1 cellular context compared by ENCODE assay signal in the genomic region with DNA sequence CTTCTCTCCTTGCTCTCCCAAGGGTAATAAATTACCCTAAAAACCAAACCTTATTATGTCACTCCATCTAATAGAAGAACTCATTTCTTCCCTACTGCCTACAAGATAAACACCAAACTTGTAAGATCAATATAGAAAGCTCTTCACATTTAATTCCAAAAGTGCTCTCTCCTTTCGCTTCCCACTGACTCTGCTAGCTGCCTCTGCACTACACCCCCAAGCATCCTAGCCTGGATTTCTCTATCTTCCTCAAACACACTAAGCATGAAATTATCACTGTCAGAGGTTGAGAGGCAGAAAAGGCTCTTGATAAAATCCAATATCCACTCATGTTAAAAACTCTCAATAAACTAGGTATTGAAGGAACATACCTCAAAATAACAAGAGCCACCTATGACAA.
TF ChIP-seq lines count a peak whose summit lies in the region.

No MANE protein-coding gene starts in this region.

TF ChIP-seq in H1, 55 proteins besides CTCF, POLR2A, EP300 and RAD21 (continued from another document):
- TF ChIP-seq, protein P1, sequence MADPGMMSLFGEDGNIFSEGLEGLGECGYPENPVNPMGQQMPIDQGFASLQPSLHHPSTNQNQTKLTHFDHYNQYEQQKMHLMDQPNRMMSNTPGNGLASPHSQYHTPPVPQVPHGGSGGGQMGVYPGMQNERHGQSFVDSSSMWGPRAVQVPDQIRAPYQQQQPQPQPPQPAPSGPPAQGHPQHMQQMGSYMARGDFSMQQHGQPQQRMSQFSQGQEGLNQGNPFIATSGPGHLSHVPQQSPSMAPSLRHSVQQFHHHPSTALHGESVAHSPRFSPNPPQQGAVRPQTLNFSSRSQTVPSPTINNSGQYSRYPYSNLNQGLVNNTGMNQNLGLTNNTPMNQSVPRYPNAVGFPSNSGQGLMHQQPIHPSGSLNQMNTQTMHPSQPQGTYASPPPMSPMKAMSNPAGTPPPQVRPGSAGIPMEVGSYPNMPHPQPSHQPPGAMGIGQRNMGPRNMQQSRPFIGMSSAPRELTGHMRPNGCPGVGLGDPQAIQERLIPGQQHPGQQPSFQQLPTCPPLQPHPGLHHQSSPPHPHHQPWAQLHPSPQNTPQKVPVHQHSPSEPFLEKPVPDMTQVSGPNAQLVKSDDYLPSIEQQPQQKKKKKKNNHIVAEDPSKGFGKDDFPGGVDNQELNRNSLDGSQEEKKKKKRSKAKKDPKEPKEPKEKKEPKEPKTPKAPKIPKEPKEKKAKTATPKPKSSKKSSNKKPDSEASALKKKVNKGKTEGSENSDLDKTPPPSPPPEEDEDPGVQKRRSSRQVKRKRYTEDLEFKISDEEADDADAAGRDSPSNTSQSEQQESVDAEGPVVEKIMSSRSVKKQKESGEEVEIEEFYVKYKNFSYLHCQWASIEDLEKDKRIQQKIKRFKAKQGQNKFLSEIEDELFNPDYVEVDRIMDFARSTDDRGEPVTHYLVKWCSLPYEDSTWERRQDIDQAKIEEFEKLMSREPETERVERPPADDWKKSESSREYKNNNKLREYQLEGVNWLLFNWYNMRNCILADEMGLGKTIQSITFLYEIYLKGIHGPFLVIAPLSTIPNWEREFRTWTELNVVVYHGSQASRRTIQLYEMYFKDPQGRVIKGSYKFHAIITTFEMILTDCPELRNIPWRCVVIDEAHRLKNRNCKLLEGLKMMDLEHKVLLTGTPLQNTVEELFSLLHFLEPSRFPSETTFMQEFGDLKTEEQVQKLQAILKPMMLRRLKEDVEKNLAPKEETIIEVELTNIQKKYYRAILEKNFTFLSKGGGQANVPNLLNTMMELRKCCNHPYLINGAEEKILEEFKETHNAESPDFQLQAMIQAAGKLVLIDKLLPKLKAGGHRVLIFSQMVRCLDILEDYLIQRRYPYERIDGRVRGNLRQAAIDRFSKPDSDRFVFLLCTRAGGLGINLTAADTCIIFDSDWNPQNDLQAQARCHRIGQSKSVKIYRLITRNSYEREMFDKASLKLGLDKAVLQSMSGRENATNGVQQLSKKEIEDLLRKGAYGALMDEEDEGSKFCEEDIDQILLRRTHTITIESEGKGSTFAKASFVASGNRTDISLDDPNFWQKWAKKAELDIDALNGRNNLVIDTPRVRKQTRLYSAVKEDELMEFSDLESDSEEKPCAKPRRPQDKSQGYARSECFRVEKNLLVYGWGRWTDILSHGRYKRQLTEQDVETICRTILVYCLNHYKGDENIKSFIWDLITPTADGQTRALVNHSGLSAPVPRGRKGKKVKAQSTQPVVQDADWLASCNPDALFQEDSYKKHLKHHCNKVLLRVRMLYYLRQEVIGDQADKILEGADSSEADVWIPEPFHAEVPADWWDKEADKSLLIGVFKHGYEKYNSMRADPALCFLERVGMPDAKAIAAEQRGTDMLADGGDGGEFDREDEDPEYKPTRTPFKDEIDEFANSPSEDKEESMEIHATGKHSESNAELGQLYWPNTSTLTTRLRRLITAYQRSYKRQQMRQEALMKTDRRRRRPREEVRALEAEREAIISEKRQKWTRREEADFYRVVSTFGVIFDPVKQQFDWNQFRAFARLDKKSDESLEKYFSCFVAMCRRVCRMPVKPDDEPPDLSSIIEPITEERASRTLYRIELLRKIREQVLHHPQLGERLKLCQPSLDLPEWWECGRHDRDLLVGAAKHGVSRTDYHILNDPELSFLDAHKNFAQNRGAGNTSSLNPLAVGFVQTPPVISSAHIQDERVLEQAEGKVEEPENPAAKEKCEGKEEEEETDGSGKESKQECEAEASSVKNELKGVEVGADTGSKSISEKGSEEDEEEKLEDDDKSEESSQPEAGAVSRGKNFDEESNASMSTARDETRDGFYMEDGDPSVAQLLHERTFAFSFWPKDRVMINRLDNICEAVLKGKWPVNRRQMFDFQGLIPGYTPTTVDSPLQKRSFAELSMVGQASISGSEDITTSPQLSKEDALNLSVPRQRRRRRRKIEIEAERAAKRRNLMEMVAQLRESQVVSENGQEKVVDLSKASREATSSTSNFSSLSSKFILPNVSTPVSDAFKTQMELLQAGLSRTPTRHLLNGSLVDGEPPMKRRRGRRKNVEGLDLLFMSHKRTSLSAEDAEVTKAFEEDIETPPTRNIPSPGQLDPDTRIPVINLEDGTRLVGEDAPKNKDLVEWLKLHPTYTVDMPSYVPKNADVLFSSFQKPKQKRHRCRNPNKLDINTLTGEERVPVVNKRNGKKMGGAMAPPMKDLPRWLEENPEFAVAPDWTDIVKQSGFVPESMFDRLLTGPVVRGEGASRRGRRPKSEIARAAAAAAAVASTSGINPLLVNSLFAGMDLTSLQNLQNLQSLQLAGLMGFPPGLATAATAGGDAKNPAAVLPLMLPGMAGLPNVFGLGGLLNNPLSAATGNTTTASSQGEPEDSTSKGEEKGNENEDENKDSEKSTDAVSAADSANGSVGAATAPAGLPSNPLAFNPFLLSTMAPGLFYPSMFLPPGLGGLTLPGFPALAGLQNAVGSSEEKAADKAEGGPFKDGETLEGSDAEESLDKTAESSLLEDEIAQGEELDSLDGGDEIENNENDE (IDR thresholded peaks at IDR 0.05; ENCODE audit: insufficient replicate concordance, low read length): no peak
- TF ChIP-seq SUZ12 (IDR thresholded peaks at IDR 0.05; ENCODE audit: low read length) (no peak), CBX8 (IDR thresholded peaks at IDR 0.05; ENCODE audit: borderline replicate concordance, low read depth, low read length) (no peak), EZH2 (IDR thresholded peaks at IDR 0.05; ENCODE audit: low read depth, low read length, severe bottlenecking) (no peak), SP2 (IDR thresholded peaks at IDR 0.05; ENCODE audit: low read length) (no peak), HDAC6 (IDR thresholded peaks at IDR 0.05; ENCODE audit: low read depth, low read length) (no peak), KDM5A (IDR thresholded peaks at IDR 0.05; ENCODE audit: low read length) (no peak), RFX5 (IDR thresholded peaks at IDR 0.05; ENCODE audit: borderline replicate concordance, low read depth, low read length) (no peak), PHF8 (conservative IDR thresholded peaks at IDR 0.05; ENCODE audit: low read depth, low read length) (no peak), SAP30 (IDR thresholded peaks at IDR 0.05; ENCODE audit: insufficient read depth, insufficient replicate concordance, low read length) (no peak), MAFK (IDR thresholded peaks at IDR 0.05; ENCODE audit: low read depth, low read length) (no peak), GTF2F1 (IDR thresholded peaks at IDR 0.05; ENCODE audit: borderline replicate concordance, low read depth, low read length) (no peak), CBX5 (IDR thresholded peaks at IDR 0.05; ENCODE audit: low read depth, low read length) (no peak), SIX5 (IDR thresholded peaks at IDR 0.05; ENCODE audit: low read depth, low read length) (no peak)
- TF ChIP-seq, protein P2, sequence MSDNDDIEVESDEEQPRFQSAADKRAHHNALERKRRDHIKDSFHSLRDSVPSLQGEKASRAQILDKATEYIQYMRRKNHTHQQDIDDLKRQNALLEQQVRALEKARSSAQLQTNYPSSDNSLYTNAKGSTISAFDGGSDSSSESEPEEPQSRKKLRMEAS (IDR thresholded peaks at IDR 0.05): no peak
TF ChIP-seq in H1: peak in this region for 0.
